ENCODE assay signal across 18 cellular contexts in the genomic region with DNA sequence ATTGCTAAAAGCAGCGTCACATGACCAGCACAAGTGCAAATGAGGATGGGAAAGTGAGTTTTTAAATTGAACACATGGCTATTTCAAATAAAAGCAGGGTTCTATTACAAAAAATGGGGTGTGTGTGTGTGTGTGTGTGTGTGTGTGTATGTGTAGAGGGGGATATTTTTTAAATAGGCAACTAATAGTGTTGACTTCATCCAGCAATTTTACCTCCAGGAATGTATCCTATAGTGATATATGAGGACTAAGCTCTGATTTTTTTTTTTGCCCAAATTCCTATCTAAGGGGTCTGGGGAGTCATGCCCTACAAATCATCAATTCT.
DNase-seq lines count a peak whose midpoint lies in the region; ATAC-seq and TF ChIP-seq lines count a peak whose summit lies in the region.
"Had no signal": no experiment of that assay in that cellular context is flagged by ENCODE, and none has a peak within 500 bp of the region (broad histone marks: within the 10 kb centered on the region; RNA-seq: fewer than 3 reads in every experiment).

No MANE protein-coding gene starts in this region.

- no peaks in the 10 kb centered on the region for H3F3A ChIP-seq in neural progenitor cell (ENCODE audit: low read depth)

- no peak overlapping the region for H3K4me2 ChIP-seq in DND-41 (ENCODE audit: insufficient read depth, low read length)
- H3K4me2 ChIP-seq in neural progenitor cell = no peak overlapping the region
- H3K4me2 ChIP-seq: BLaER1, KMS-11 had no signal

- H3K79me2 ChIP-seq in DND-41 (ENCODE audit: insufficient read depth, low read length) (no peaks in the 10 kb centered on the region), neural progenitor cell (ENCODE audit: low read depth) (no peaks in the 10 kb centered on the region)

- no peak overlapping the region for H3K4me3 ChIP-seq in DND-41 (ENCODE audit: low read depth in 1 of 2, low read length in 2 of 2)
- no peak overlapping the region for H3K4me3 ChIP-seq in neural progenitor cell
- H3K4me3 ChIP-seq: BLaER1, ovary, sigmoid colon, thyroid gland had no signal

- no peaks in the 10 kb centered on the region for H3K27me3 ChIP-seq in DND-41 (ENCODE audit: insufficient read depth, low read length, poor library complexity)
- no peaks in the 10 kb centered on the region for H3K27me3 ChIP-seq in neural progenitor cell
- H3K27me3 ChIP-seq: BLaER1, ovary, sigmoid colon, thyroid gland had no signal

- ATAC-seq in DND-41 (ENCODE audit: insufficient read depth, low read depth) (no peak), SK-N-SH treated with all-trans-retinoic acid at 6 μM for 48 hours (no peak), GM19351 (IDR thresholded peaks at IDR 0.05; ENCODE audit: unreplicated experiment) (no peak)
- ATAC-seq in activated T-helper 17 cell treated with anti-CD3 and anti-CD28 coated beads, Interleukin-2, amount 50 U/mL, for 72 hours (replicated peaks) = no peak

- no peak overlapping the region for H3K27ac ChIP-seq in DND-41 (ENCODE audit: low read length)
- H3K27ac ChIP-seq in neural progenitor cell = no peak overlapping the region
- H3K27ac ChIP-seq: BLaER1, KMS-11, ovary, sigmoid colon, thyroid gland had no signal

- H2AFZ ChIP-seq in DND-41 (ENCODE audit: low read depth, low read length) (peak overlapping the region; percentile 36; the same call in 1 of the 2 replicates), neural progenitor cell (replicated peaks) (peak overlapping the region; percentile 94)

- H3K4me1 ChIP-seq in DND-41 (ENCODE audit: insufficient read depth, low read length) (peaks cover 17% of the 10 kb centered on the region), neural progenitor cell (peaks cover 8% of the 10 kb centered on the region)
- H3K4me1 ChIP-seq: sigmoid colon, thyroid gland had no signal

- no peaks in the 10 kb centered on the region for H3K36me3 Mint-ChIP-seq in activated T-helper 17 cell treated with anti-CD3 and anti-CD28 coated beads, Interleukin-2, amount 50 U/mL, for 72 hours (ENCODE audit: low read depth)
- no peaks in the 10 kb centered on the region for H3K36me3 Mint-ChIP-seq in neural progenitor cell

- peak; percentile 0 for TF ChIP-seq POLR2A in GM19099 (IDR thresholded peaks at IDR 0.05; ENCODE audit: extremely low read depth, insufficient read length, low read depth)

- H3K9me3 ChIP-seq in DND-41 (ENCODE audit: insufficient read depth, low read length, severe bottlenecking) = no peaks in the 10 kb centered on the region
- H3K9me3 ChIP-seq in neural progenitor cell (ENCODE audit: low read depth) = no peaks in the 10 kb centered on the region
- H3K9me3 ChIP-seq: BLaER1, ovary, sigmoid colon, thyroid gland had no signal

- peaks cover 43% of the 10 kb centered on the region for H3K4me1 Mint-ChIP-seq in activated T-helper 17 cell treated with anti-CD3 and anti-CD28 coated beads, Interleukin-2, amount 50 U/mL, for 72 hours
- peaks cover 15% of the 10 kb centered on the region for H3K4me1 Mint-ChIP-seq in neural progenitor cell

- H3K9ac ChIP-seq in DND-41 (ENCODE audit: low read depth, low read length) = no peak overlapping the region
- no peak overlapping the region for H3K9ac ChIP-seq in neural progenitor cell
- H3K9ac ChIP-seq: BLaER1, KMS-11 had no signal

- no peaks in the 10 kb centered on the region for H3K9me3 Mint-ChIP-seq in activated T-helper 17 cell treated with anti-CD3 and anti-CD28 coated beads, Interleukin-2, amount 50 U/mL, for 72 hours
- H3K9me3 Mint-ChIP-seq in neural progenitor cell = peaks cover 3% of the 10 kb centered on the region

- no peak for TF ChIP-seq CTCF in DND-41 (IDR thresholded peaks at IDR 0.05; ENCODE audit: borderline replicate concordance, extremely low read depth, low read length, poor library complexity, severe bottlenecking)
- no peak for TF ChIP-seq CTCF in neural progenitor cell (IDR thresholded peaks at IDR 0.05)

- peak overlapping the region; percentile 75 for H3K4me3 Mint-ChIP-seq in activated T-helper 17 cell treated with anti-CD3 and anti-CD28 coated beads, Interleukin-2, amount 50 U/mL, for 72 hours
- H3K4me3 Mint-ChIP-seq in neural progenitor cell = no peak overlapping the region

- peak overlapping the region; percentile 87 for H3K27ac Mint-ChIP-seq in activated T-helper 17 cell treated with anti-CD3 and anti-CD28 coated beads, Interleukin-2, amount 50 U/mL, for 72 hours
- H3K27ac Mint-ChIP-seq in neural progenitor cell = no peak overlapping the region

- H3K36me3 ChIP-seq in DND-41 (ENCODE audit: insufficient read depth, low read length) (no peaks in the 10 kb centered on the region), neural progenitor cell (no peaks in the 10 kb centered on the region)
- H3K36me3 ChIP-seq: BLaER1, ovary, sigmoid colon, thyroid gland had no signal

- DNase-seq in DND-41 (no peak), neural progenitor cell (ENCODE audit: low spot score) (no peak), HK-2 (ENCODE audit: unreplicated experiment) (no peak)
- DNase-seq: activated CD8-positive, alpha-beta memory T cell treated with anti-CD3 and anti-CD28 coated beads, Interleukin-2, amount 50 U/mL, for 48 hours; hypothalamus; kidney glomerular epithelial cell; midbrain; NCI-H1105; NCI-H748 treated with DMSO at 0.1 percent for 48 hours; ovary; sigmoid colon; thyroid gland had no signal

- no peaks in the 10 kb centered on the region for H4K20me1 ChIP-seq in DND-41 (ENCODE audit: insufficient read depth, low read length)
- H4K20me1 ChIP-seq in neural progenitor cell (ENCODE audit: low read depth) = no peaks in the 10 kb centered on the region
- H4K20me1 ChIP-seq: BLaER1 had no signal

- H3K27me3 Mint-ChIP-seq in activated T-helper 17 cell treated with anti-CD3 and anti-CD28 coated beads, Interleukin-2, amount 50 U/mL, for 72 hours = no peaks in the 10 kb centered on the region
- H3K27me3 Mint-ChIP-seq in neural progenitor cell (ENCODE audit: insufficient read depth, low read depth) = peaks cover 5% of the 10 kb centered on the region

TF ChIP-seq in SK-N-SH treated with all-trans-retinoic acid at 6 μM for 48 hours, 23 proteins besides CTCF, POLR2A, EP300 and RAD21 (continues in another document):
- TF ChIP-seq TOX (CRISPR knock-in tag; IDR thresholded peaks at IDR 0.05; ENCODE audit: borderline replicate concordance) (no peak), PPARA (CRISPR knock-in tag; IDR thresholded peaks at IDR 0.05; ENCODE audit: borderline replicate concordance) (no peak), ZFP3 (CRISPR knock-in tag; IDR thresholded peaks at IDR 0.05) (no peak), ESRRG (CRISPR knock-in tag; IDR thresholded peaks at IDR 0.05) (no peak), BACH2 (CRISPR knock-in tag; IDR thresholded peaks at IDR 0.05; ENCODE audit: borderline replicate concordance) (no peak), CREB5 (CRISPR knock-in tag; IDR thresholded peaks at IDR 0.05; ENCODE audit: low read depth) (no peak), ZFP30 (CRISPR knock-in tag; IDR thresholded peaks at IDR 0.05) (no peak)
- TF ChIP-seq, protein P1, sequence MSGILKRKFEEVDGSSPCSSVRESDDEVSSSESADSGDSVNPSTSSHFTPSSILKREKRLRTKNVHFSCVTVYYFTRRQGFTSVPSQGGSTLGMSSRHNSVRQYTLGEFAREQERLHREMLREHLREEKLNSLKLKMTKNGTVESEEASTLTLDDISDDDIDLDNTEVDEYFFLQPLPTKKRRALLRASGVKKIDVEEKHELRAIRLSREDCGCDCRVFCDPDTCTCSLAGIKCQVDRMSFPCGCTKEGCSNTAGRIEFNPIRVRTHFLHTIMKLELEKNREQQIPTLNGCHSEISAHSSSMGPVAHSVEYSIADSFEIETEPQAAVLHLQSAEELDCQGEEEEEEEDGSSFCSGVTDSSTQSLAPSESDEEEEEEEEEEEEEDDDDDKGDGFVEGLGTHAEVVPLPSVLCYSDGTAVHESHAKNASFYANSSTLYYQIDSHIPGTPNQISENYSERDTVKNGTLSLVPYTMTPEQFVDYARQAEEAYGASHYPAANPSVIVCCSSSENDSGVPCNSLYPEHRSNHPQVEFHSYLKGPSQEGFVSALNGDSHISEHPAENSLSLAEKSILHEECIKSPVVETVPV (CRISPR knock-in tag; IDR thresholded peaks at IDR 0.05) = no peak
- TF ChIP-seq, protein P2, sequence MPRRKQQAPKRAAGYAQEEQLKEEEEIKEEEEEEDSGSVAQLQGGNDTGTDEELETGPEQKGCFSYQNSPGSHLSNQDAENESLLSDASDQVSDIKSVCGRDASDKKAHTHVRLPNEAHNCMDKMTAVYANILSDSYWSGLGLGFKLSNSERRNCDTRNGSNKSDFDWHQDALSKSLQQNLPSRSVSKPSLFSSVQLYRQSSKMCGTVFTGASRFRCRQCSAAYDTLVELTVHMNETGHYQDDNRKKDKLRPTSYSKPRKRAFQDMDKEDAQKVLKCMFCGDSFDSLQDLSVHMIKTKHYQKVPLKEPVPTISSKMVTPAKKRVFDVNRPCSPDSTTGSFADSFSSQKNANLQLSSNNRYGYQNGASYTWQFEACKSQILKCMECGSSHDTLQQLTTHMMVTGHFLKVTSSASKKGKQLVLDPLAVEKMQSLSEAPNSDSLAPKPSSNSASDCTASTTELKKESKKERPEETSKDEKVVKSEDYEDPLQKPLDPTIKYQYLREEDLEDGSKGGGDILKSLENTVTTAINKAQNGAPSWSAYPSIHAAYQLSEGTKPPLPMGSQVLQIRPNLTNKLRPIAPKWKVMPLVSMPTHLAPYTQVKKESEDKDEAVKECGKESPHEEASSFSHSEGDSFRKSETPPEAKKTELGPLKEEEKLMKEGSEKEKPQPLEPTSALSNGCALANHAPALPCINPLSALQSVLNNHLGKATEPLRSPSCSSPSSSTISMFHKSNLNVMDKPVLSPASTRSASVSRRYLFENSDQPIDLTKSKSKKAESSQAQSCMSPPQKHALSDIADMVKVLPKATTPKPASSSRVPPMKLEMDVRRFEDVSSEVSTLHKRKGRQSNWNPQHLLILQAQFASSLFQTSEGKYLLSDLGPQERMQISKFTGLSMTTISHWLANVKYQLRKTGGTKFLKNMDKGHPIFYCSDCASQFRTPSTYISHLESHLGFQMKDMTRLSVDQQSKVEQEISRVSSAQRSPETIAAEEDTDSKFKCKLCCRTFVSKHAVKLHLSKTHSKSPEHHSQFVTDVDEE (CRISPR knock-in tag; IDR thresholded peaks at IDR 0.05) = no peak
